17 cellular contexts compared by ENCODE assay signal in genomic region chr3:51400169-51400568, GRCh38. TPM values are rescaled to one million over a fixed set of nuclear protein-coding genes. Genes with fewer than 3 reads are reported as not detected.
DNase-seq lines count a peak whose midpoint lies in the region; ATAC-seq and TF ChIP-seq lines count a peak whose summit lies in the region.
"Had no signal": no experiment of that assay in that cellular context is flagged by ENCODE, and none has a peak within 500 bp of the region (broad histone marks: within the 10 kb centered on the region; RNA-seq: fewer than 3 reads in every experiment).

No MANE protein-coding gene starts in this region.

- H3K27ac ChIP-seq in WERI-Rb-1 (peak overlapping the region; percentile 72), upper lobe of right lung (no peak overlapping the region)
- H3K27ac ChIP-seq: vagina had no signal

- intact Hi-C loops in left colon (cut with DNase I, micrococcal nuclease) (no loop called here), upper lobe of right lung (cut with DNase I) (no loop called here)

- H3K27me3 ChIP-seq in WERI-Rb-1 (ENCODE audit: insufficient read depth, low read depth, severe bottlenecking) (no peaks in the 10 kb centered on the region), upper lobe of right lung (no peaks in the 10 kb centered on the region)
- H3K27me3 ChIP-seq: vagina had no signal

- peaks cover 65% of the 10 kb centered on the region for H3K36me3 ChIP-seq in WERI-Rb-1
- peaks cover 85% of the 10 kb centered on the region for H3K36me3 ChIP-seq in upper lobe of right lung

- peaks cover 7% of the 10 kb centered on the region for H3K4me1 ChIP-seq in upper lobe of right lung

- peaks cover 10% of the 10 kb centered on the region for H3K36me3 Mint-ChIP-seq in activated naive CD4-positive, alpha-beta T cell treated with anti-CD3 and anti-CD28 coated beads, Interleukin-2, amount 50 U/mL, for 24 hours

- DNase-seq in activated naive CD4-positive, alpha-beta T cell treated with anti-CD3 and anti-CD28 coated beads, Interleukin-2, amount 50 U/mL, for 16 hours = no peak
- DNase-seq in WERI-Rb-1 = peak; percentile 52
- DNase-seq in left colon = no peak
- DNase-seq in upper lobe of right lung = no peak
- no peak for DNase-seq in HPDE6-E6E7 (ENCODE audit: extremely low spot score)
- no peak for DNase-seq in NCI-H2081 treated with DMSO at 0.1 percent for 48 hours (lab: John Stamatoyannopoulos, UW)
- DNase-seq: activated B cell treated with CpG ODN at 0.5 μM for 24 hours; activated CD4-positive, alpha-beta memory T cell treated with anti-CD3 and anti-CD28 coated beads, Interleukin-2, amount 10 ng/mL, durations not matched to agents 7 days and 5 days; activated T-cell treated with anti-CD3 and anti-CD28 coated beads, Interleukin-2, amount 50 U/mL, for 4 hours; dermis blood vessel endothelial cell; DMS 273 treated with DMSO at 0.1 percent for 48 hours; NCI-H774; SHP77 treated with DMSO at 0.1 percent for 48 hours; stimulated activated CD4-positive, alpha-beta T cell treated with anti-CD3 and anti-CD28 coated beads, Interleukin-4, amount 100 ng/mL, for 4 hours had no signal

- H3K4me3 ChIP-seq in WERI-Rb-1 (ENCODE audit: low read depth, low read length) (no peak overlapping the region), upper lobe of right lung (no peak overlapping the region)
- H3K4me3 ChIP-seq: vagina had no signal

- no peaks in the 10 kb centered on the region for H3K9me3 ChIP-seq in WERI-Rb-1 (ENCODE audit: severe bottlenecking)
- H3K9me3 ChIP-seq in upper lobe of right lung = no peaks in the 10 kb centered on the region
- H3K9me3 ChIP-seq: vagina had no signal

- peak overlapping the region; percentile 87 for H3K27ac Mint-ChIP-seq in activated naive CD4-positive, alpha-beta T cell treated with anti-CD3 and anti-CD28 coated beads, Interleukin-2, amount 50 U/mL, for 24 hours
- H3K27ac Mint-ChIP-seq: activated B cell treated with CpG ODN at 0.5 μM for 24 hours; activated CD4-positive, alpha-beta memory T cell treated with anti-CD3 and anti-CD28 coated beads, Interleukin-2, amount 10 ng/mL, durations not matched to agents 7 days and 5 days had no signal

- H3K4me3 Mint-ChIP-seq in activated naive CD4-positive, alpha-beta T cell treated with anti-CD3 and anti-CD28 coated beads, Interleukin-2, amount 50 U/mL, for 24 hours = no peak overlapping the region
- H3K4me3 Mint-ChIP-seq: activated B cell treated with CpG ODN at 0.5 μM for 24 hours; activated CD4-positive, alpha-beta memory T cell treated with anti-CD3 and anti-CD28 coated beads, Interleukin-2, amount 10 ng/mL, durations not matched to agents 7 days and 5 days; activated T-cell treated with anti-CD3 and anti-CD28 coated beads, Interleukin-2, amount 50 U/mL, for 4 hours had no signal

- no peaks in the 10 kb centered on the region for H3K27me3 Mint-ChIP-seq in activated naive CD4-positive, alpha-beta T cell treated with anti-CD3 and anti-CD28 coated beads, Interleukin-2, amount 50 U/mL, for 24 hours
- H3K27me3 Mint-ChIP-seq: activated B cell treated with CpG ODN at 0.5 μM for 24 hours; activated CD4-positive, alpha-beta memory T cell treated with anti-CD3 and anti-CD28 coated beads, Interleukin-2, amount 10 ng/mL, durations not matched to agents 7 days and 5 days had no signal

- TF ChIP-seq CTCF in WERI-Rb-1 (IDR thresholded peaks at IDR 0.05; ENCODE audit: low read depth, low read length) (no peak), upper lobe of right lung (IDR thresholded peaks at IDR 0.05) (no peak)

- H3K4me1 Mint-ChIP-seq in activated naive CD4-positive, alpha-beta T cell treated with anti-CD3 and anti-CD28 coated beads, Interleukin-2, amount 50 U/mL, for 24 hours = peaks cover 34% of the 10 kb centered on the region

- no peaks in the 10 kb centered on the region for H3K9me3 Mint-ChIP-seq in activated naive CD4-positive, alpha-beta T cell treated with anti-CD3 and anti-CD28 coated beads, Interleukin-2, amount 50 U/mL, for 24 hours
- H3K9me3 Mint-ChIP-seq: activated B cell treated with CpG ODN at 0.5 μM for 24 hours; activated CD4-positive, alpha-beta memory T cell treated with anti-CD3 and anti-CD28 coated beads, Interleukin-2, amount 10 ng/mL, durations not matched to agents 7 days and 5 days; activated T-cell treated with anti-CD3 and anti-CD28 coated beads, Interleukin-2, amount 50 U/mL, for 4 hours had no signal

- ATAC-seq in left colon (peak; percentile 95), upper lobe of right lung (peak; percentile 42), HG03354 (IDR thresholded peaks at IDR 0.05; ENCODE audit: poor library complexity, severe bottlenecking, unreplicated experiment) (no peak)
- ATAC-seq: activated T-cell treated with anti-CD3 and anti-CD28 coated beads, Interleukin-2, amount 50 U/mL, for 4 hours had no signal

RNA-seq across cellular contexts. Expression of gene RBM15B, which starts 9.1 kb away (rescaled TPM):
- 10 to 100 TPM; 32.0 to 33.4 TPM for total RNA-seq in left colon
- 26.4 TPM for total RNA-seq in upper lobe of right lung

RNA-seq across cellular contexts. Expression of gene MANF, which starts 15.1 kb away (rescaled TPM):
- total RNA-seq in left colon = 10 to 100 TPM; 62.7 to 83.4 TPM
- total RNA-seq in upper lobe of right lung = 80.3 TPM
